Comparison of ENCODE assay signal across 8 cellular contexts in the genomic region with DNA sequence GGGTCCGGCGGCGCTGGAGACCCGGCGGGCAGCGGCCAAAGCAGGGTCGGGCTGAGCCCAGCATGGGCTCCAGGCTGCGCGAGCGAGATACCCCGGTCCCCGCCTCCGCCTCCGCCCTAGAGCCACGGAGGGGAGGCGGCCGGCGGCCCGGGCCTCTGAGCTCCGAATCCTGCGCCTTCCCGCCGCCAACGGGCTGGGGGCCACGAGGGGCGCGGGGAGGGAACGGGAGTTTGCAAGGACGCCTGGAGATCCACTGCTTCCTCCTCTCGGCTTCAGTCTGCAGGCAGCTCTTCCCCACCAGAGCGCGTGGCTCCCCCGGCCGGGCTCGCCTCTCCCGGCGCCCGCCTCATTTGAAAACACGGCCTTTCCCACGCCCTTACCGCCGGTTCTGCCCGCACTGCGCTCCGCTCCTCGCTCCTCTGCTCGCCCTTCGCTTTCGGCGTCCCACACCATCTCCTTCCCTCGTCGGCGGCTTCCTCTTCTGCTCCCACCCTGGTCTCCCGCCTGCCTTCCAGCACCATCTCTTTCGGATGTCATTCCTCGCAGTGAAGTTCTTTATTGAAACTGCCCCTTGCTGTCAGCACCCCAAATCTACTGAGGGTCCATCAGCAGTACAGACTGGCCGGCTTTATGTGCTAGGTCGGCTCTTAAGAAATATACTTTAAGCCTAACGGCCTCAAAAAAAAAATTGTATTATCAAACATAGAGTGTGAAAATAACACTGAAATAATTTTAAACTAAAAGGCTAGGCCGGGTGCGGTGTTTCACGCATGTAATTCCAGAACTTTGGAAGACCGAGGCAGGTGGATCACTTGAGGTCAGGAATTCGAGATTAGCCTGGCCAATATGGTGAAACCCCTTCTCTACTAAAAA.
A peak's percentile ranks its signal among the peaks of the same experiment; 100 is the strongest.
DNase-seq lines count a peak whose midpoint lies in the region; ATAC-seq and TF ChIP-seq lines count a peak whose summit lies in the region.

No MANE protein-coding gene starts in this region.

- no peak overlapping the region for H3K27ac Mint-ChIP-seq in naive thymus-derived CD4-positive, alpha-beta T cell

- 20% methylated on average over 35 of the region's 64 CpGs for WGBS in esophagus muscularis mucosa

- CTCF ChIA-PET in naive thymus-derived CD4-positive, alpha-beta T cell (lab: Charles Lee): no interaction called here
- CTCF ChIA-PET in HEK293T (lab: Yijun Ruan, JAX): no interaction called here

- H3K36me3 Mint-ChIP-seq in naive thymus-derived CD4-positive, alpha-beta T cell: peaks cover 0 to 4% (median 3%) of the 10 kb centered on the region in 5 donors

- no peak for TF ChIP-seq CTCF in esophagus muscularis mucosa (IDR thresholded peaks at IDR 0.05)
- no peak for TF ChIP-seq CTCF in vagina (IDR thresholded peaks at IDR 0.05)

- peak overlapping the region; percentile 56 to 91 (median 74) for H3K4me3 Mint-ChIP-seq in naive thymus-derived CD4-positive, alpha-beta T cell

- H3K27me3 ChIP-seq in esophagus muscularis mucosa (peaks cover 0 to 11% (median 2%) of the 10 kb centered on the region in 4 donors), vagina (no peaks in the 10 kb centered on the region)
- H3K27me3 ChIP-seq in naive thymus-derived CD4-positive, alpha-beta T cell (ENCODE audit: control insufficient read depth in 2 of 2, insufficient read depth in 2 of 2, low read length in 2 of 2): peaks cover 0 to 7% of the 10 kb centered on the region in 2 donors

- POLR2A ChIA-PET in naive thymus-derived CD4-positive, alpha-beta T cell (lab: Charles Lee): no interaction called here
- POLR2A ChIA-PET in HEK293T (lab: Yijun Ruan, JAX): no interaction called here

- H3K27ac ChIP-seq in esophagus muscularis mucosa (replicated peaks in 1 of 4) (peak overlapping the region in 1 of 4 donors; percentile 5), vagina (peak overlapping the region; percentile 42)
- no peak overlapping the region for H3K27ac ChIP-seq in naive thymus-derived CD4-positive, alpha-beta T cell (ENCODE audit: low read depth, low read length)

- H3K36me3 ChIP-seq in esophagus muscularis mucosa: no peaks in the 10 kb centered on the region
- H3K36me3 ChIP-seq in naive thymus-derived CD4-positive, alpha-beta T cell (ENCODE audit: control insufficient read depth in 2 of 3, insufficient read depth in 3 of 3, low read length in 3 of 3): no peaks in the 10 kb centered on the region
- no peaks in the 10 kb centered on the region for H3K36me3 ChIP-seq in vagina

- intact Hi-C loops in esophagus muscularis mucosa (cut with DNase I): no loop called here
- intact Hi-C loops in naive thymus-derived CD4-positive, alpha-beta T cell (cut with micrococcal nuclease): no loop called here
- intact Hi-C loops in vagina (cut with DNase I): no loop called here

- no peak for ATAC-seq in naive thymus-derived CD4-positive, alpha-beta T cell

- DNase-seq in stimulated activated CD4-positive, alpha-beta T cell treated with anti-CD3 and anti-CD28 coated beads, Interleukin-12 subunit alpha, Interleukin-12 subunit beta, amount 100 ng/mL, for 4 hours: peak; percentile 16
- no peak for DNase-seq in stimulated activated CD4-positive, alpha-beta T cell treated with anti-CD3 and anti-CD28 coated beads, Interleukin-4, amount 100 ng/mL, for 24 hours
- DNase-seq in esophagus muscularis mucosa (ENCODE audit: extremely low spot score): no peak
- DNase-seq in naive thymus-derived CD4-positive, alpha-beta T cell: peak in 1 of 9 donors; percentile 4
- no peak for DNase-seq in vagina (ENCODE audit: extremely low spot score in 2 of 2)
- DNase-seq in HEK293T (ENCODE audit: extremely low spot score): no peak
- DNase-seq in NCI-H524 treated with DMSO at 0.1 percent for 48 hours (lab: John Stamatoyannopoulos, UW): no peak
- DNase-seq in kidney glomerular epithelial cell (lab: John Stamatoyannopoulos, UW): no peak

- no peak for TF ChIP-seq POLR2A in esophagus muscularis mucosa (IDR thresholded peaks at IDR 0.05; ENCODE audit: low read depth)
- TF ChIP-seq POLR2A in vagina (IDR thresholded peaks at IDR 0.05): no peak

- peaks cover 0 to 1% (median 0%) of the 10 kb centered on the region in 11 donors for H3K9me3 Mint-ChIP-seq in naive thymus-derived CD4-positive, alpha-beta T cell

- H3K4me3 ChIP-seq in esophagus muscularis mucosa (peak overlapping the region; percentile 55 to 66 (median 58)), vagina (peak overlapping the region; percentile 43 to 54)
- no peak overlapping the region for H3K4me3 ChIP-seq in naive thymus-derived CD4-positive, alpha-beta T cell (ENCODE audit: low read length)

- peaks cover 36 to 62% (median 54%) of the 10 kb centered on the region in 5 donors for H3K27me3 Mint-ChIP-seq in naive thymus-derived CD4-positive, alpha-beta T cell

- no peak for TF ChIP-seq EP300 in esophagus muscularis mucosa (IDR thresholded peaks at IDR 0.05)

- H3K9me3 ChIP-seq in esophagus muscularis mucosa (no peaks in the 10 kb centered on the region), vagina (no peaks in the 10 kb centered on the region)
- H3K9me3 ChIP-seq in naive thymus-derived CD4-positive, alpha-beta T cell (ENCODE audit: control insufficient read depth in 2 of 3, low read length in 3 of 3): no peaks in the 10 kb centered on the region

- H3K4me1 Mint-ChIP-seq in naive thymus-derived CD4-positive, alpha-beta T cell: peaks cover 0 to 6% (median 5%) of the 10 kb centered on the region in 7 donors

- H3K4me1 ChIP-seq in esophagus muscularis mucosa (peaks cover 11 to 17% (median 13%) of the 10 kb centered on the region in 4 donors), vagina (peaks cover 10% of the 10 kb centered on the region)
- H3K4me1 ChIP-seq in naive thymus-derived CD4-positive, alpha-beta T cell (ENCODE audit: control insufficient read depth in 2 of 2, insufficient read depth in 2 of 2, low read length in 2 of 2): no peaks in the 10 kb centered on the region

TF ChIP-seq in HEK293T, 16 proteins besides CTCF, POLR2A, EP300 and RAD21:
- TF ChIP-seq TARDBP (IDR thresholded peaks at IDR 0.05) (no peak), LEF1 (IDR thresholded peaks at IDR 0.05; ENCODE audit: borderline replicate concordance) (no peak), FOXA1 (IDR thresholded peaks at IDR 0.05) (no peak), ARNT (IDR thresholded peaks at IDR 0.05) (no peak), FOXK2 (IDR thresholded peaks at IDR 0.05) (no peak), SUZ12 (IDR thresholded peaks at IDR 0.05) (no peak), BHLHE40 (IDR thresholded peaks at IDR 0.05; ENCODE audit: borderline replicate concordance) (no peak), FOXM1 (IDR thresholded peaks at IDR 0.05; ENCODE audit: borderline replicate concordance) (no peak), L3MBTL2 (conservative IDR thresholded peaks at IDR 0.05) (no peak), PKNOX1 (IDR thresholded peaks at IDR 0.05) (no peak), ELF4 (IDR thresholded peaks at IDR 0.05) (no peak), SP1 (IDR thresholded peaks at IDR 0.05) (no peak), HDGF (IDR thresholded peaks at IDR 0.05; ENCODE audit: borderline replicate concordance) (no peak), ZNF384 (IDR thresholded peaks at IDR 0.05) (no peak), NFRKB (IDR thresholded peaks at IDR 0.05) (no peak), CTBP1 (IDR thresholded peaks at IDR 0.05; ENCODE audit: borderline replicate concordance) (no peak)
